8 cellular contexts compared by ENCODE assay signal in genomic region chr9:130042406-130042930, GRCh38. TPM values are rescaled to one million over a fixed set of nuclear protein-coding genes. Genes with fewer than 3 reads are reported as not detected.
DNase-seq lines count a peak whose midpoint lies in the region; ATAC-seq and TF ChIP-seq lines count a peak whose summit lies in the region.

No MANE protein-coding gene starts in this region.

- TF ChIP-seq RAD21 in Ishikawa (IDR thresholded peaks at IDR 0.05; ENCODE audit: low read depth) = no peak

- POLR2A ChIA-PET in activated naive CD8-positive, alpha-beta T cell treated with anti-CD3 and anti-CD28 coated beads, Interleukin-2, amount 10 ng/mL, durations not matched to agents 7 days and 5 days (lab: Charles Lee) = interaction anchor here (0.6 to 9.1 kb wide), 15 partner anchors 9 to 204 kb away, joined by 3 to 195 read pairs (median 6); partner anchors contain the start of gene GPR107

- peak overlapping the region; percentile 74 for H3K9ac ChIP-seq in rectal smooth muscle tissue (ENCODE audit: low read length)

- H3K4me3 ChIP-seq in left ventricle myocardium inferior = peak overlapping the region; percentile 99
- H3K4me3 ChIP-seq in rectal smooth muscle tissue (ENCODE audit: low read length) = peak overlapping the region; percentile 88

- H3K27me3 ChIP-seq in left ventricle myocardium inferior (ENCODE audit: low read depth) (no peaks in the 10 kb centered on the region), rectal smooth muscle tissue (ENCODE audit: control insufficient read depth, insufficient read depth, low read length) (no peaks in the 10 kb centered on the region)

- DNase-seq in EL = peak; percentile 30
- DNase-seq in activated naive CD8-positive, alpha-beta T cell treated with anti-CD3 and anti-CD28 coated beads, Interleukin-2, amount 10 ng/mL, durations not matched to agents 7 days and 5 days = peak; percentile 70
- DNase-seq in left ventricle myocardium inferior = peak; percentile 26
- DNase-seq in mucosa of gallbladder (ENCODE audit: low spot score) = no peak
- DNase-seq in dedifferentiated amniotic fluid mesenchymal stem cell (ENCODE audit: extremely low spot score) = no peak
- no peak for DNase-seq in NCI-H2029 treated with DMSO at 0.1 percent for 48 hours (lab: John Stamatoyannopoulos, UW)

- no peak for TF ChIP-seq EP300 in Ishikawa (IDR thresholded peaks at IDR 0.05; ENCODE audit: borderline replicate concordance)

- H3K27ac Mint-ChIP-seq in activated naive CD8-positive, alpha-beta T cell treated with anti-CD3 and anti-CD28 coated beads, Interleukin-2, amount 10 ng/mL, durations not matched to agents 7 days and 5 days = peak overlapping the region; percentile 99

- H3K36me3 ChIP-seq in left ventricle myocardium inferior (no peaks in the 10 kb centered on the region), rectal smooth muscle tissue (ENCODE audit: control insufficient read depth, insufficient read depth, low read length) (no peaks in the 10 kb centered on the region)

- ATAC-seq in activated naive CD8-positive, alpha-beta T cell treated with anti-CD3 and anti-CD28 coated beads, Interleukin-2, amount 10 ng/mL, durations not matched to agents 7 days and 5 days (ENCODE audit: low read depth) = peak; percentile 7

- H3K36me3 Mint-ChIP-seq in activated naive CD8-positive, alpha-beta T cell treated with anti-CD3 and anti-CD28 coated beads, Interleukin-2, amount 10 ng/mL, durations not matched to agents 7 days and 5 days = peaks cover 14% of the 10 kb centered on the region

- H3K9me3 ChIP-seq in left ventricle myocardium inferior (replicated peaks) = no peaks in the 10 kb centered on the region

- peak overlapping the region; percentile 100 for H3K4me3 Mint-ChIP-seq in activated naive CD8-positive, alpha-beta T cell treated with anti-CD3 and anti-CD28 coated beads, Interleukin-2, amount 10 ng/mL, durations not matched to agents 7 days and 5 days

- H3K4me1 Mint-ChIP-seq in activated naive CD8-positive, alpha-beta T cell treated with anti-CD3 and anti-CD28 coated beads, Interleukin-2, amount 10 ng/mL, durations not matched to agents 7 days and 5 days = peaks cover 51% of the 10 kb centered on the region

- peak overlapping the region; percentile 96 for H3K27ac ChIP-seq in left ventricle myocardium inferior (replicated peaks)
- peak overlapping the region; percentile 98 for H3K27ac ChIP-seq in rectal smooth muscle tissue (ENCODE audit: low read depth, low read length)

- H3K27me3 Mint-ChIP-seq in activated naive CD8-positive, alpha-beta T cell treated with anti-CD3 and anti-CD28 coated beads, Interleukin-2, amount 10 ng/mL, durations not matched to agents 7 days and 5 days = no peaks in the 10 kb centered on the region

- no peak for TF ChIP-seq CTCF in left ventricle myocardium inferior (IDR thresholded peaks at IDR 0.05; ENCODE audit: borderline replicate concordance)

- H3K4me1 ChIP-seq in left ventricle myocardium inferior = peaks cover 48% of the 10 kb centered on the region
- peaks cover 30% of the 10 kb centered on the region for H3K4me1 ChIP-seq in rectal smooth muscle tissue (ENCODE audit: control insufficient read depth, insufficient read depth, low read length)

- H3K9me3 Mint-ChIP-seq in activated naive CD8-positive, alpha-beta T cell treated with anti-CD3 and anti-CD28 coated beads, Interleukin-2, amount 10 ng/mL, durations not matched to agents 7 days and 5 days = no peaks in the 10 kb centered on the region

- intact Hi-C loops in left ventricle myocardium inferior (cut with micrococcal nuclease) = no loop called here

TF ChIP-seq in Ishikawa, 13 proteins besides CTCF, POLR2A, EP300 and RAD21:
- TF ChIP-seq ZBTB7A (IDR thresholded peaks at IDR 0.05; ENCODE audit: low read depth) (peak; percentile 93), NFIC (IDR thresholded peaks at IDR 0.05) (no peak), MAX (IDR thresholded peaks at IDR 0.05) (0 out of 2 replicates have a peak, but pooled peaks have one; percentile 17), CEBPB (IDR thresholded peaks at IDR 0.05) (no peak)
TF ChIP-seq in Ishikawa: peak in this region for 2.

RNA-seq across cellular contexts. Expression of gene FNBP1, which starts 0.5 kb away (rescaled TPM):
- total RNA-seq in activated naive CD8-positive, alpha-beta T cell treated with anti-CD3 and anti-CD28 coated beads, Interleukin-2, amount 10 ng/mL, durations not matched to agents 7 days and 5 days = 100 to 1,000 TPM; 191 to 194 TPM
- total RNA-seq in left ventricle myocardium inferior (20.5 TPM), mucosa of gallbladder (66.4 TPM)

RNA-seq across cellular contexts. Expression of gene GPR107, which starts 11.2 kb away (rescaled TPM):
- total RNA-seq in activated naive CD8-positive, alpha-beta T cell treated with anti-CD3 and anti-CD28 coated beads, Interleukin-2, amount 10 ng/mL, durations not matched to agents 7 days and 5 days = 10 to 100 TPM; 23.2 to 25.1 TPM
- total RNA-seq in left ventricle myocardium inferior = 23.3 TPM
- total RNA-seq in mucosa of gallbladder = 39.6 TPM

Comparison
In these comparisons a context has a peak if more than half of its experiments do, and no peak if none do; other contexts are left out.
1. DNase-seq: peak in EL (single experiment), activated naive CD8-positive, alpha-beta T cell treated with anti-CD3 and anti-CD28 coated beads, Interleukin-2, amount 10 ng/mL, durations not matched to agents 7 days and 5 days (single experiment) and left ventricle myocardium inferior (single experiment); none in mucosa of gallbladder (single experiment), dedifferentiated amniotic fluid mesenchymal stem cell (single experiment) and NCI-H2029 treated with DMSO at 0.1 percent for 48 hours (single experiment).